ENCODE assay signal across 8 cellular contexts in the genomic region with DNA sequence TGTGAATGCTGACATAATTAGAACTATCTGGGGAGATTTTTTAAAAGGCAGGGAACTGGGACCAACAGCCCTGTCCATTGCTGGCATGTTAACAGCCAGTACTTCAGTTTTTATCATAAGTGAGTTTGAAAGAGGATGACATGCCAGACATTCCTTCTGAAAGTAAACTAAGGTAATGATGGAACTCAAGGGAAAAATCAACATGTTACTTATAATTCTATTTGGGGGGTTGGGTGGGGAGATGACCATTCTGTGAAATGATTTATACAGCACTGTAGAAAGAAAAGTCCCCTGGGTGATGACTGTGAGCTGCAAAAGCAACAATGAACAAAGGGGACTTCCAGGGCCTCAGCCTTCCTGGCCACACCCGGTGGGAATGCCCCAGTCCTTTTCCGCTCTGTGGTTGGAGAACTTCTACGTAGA. TPM values are rescaled to one million over a fixed set of nuclear protein-coding genes. Genes with fewer than 3 reads are reported as not detected.
A peak's percentile ranks its signal among the peaks of the same experiment; 100 is the strongest.
DNase-seq lines count a peak whose midpoint lies in the region; ATAC-seq, FAIRE-seq and TF ChIP-seq lines count a peak whose summit lies in the region.

No MANE protein-coding gene starts in this region.

- no peaks in the 10 kb centered on the region for H3K9me3 Mint-ChIP-seq in activated CD4-positive, alpha-beta T cell treated with anti-CD3 and anti-CD28 coated beads for 36 hours (ENCODE audit: low read depth)

- no peaks in the 10 kb centered on the region for H3K9me3 ChIP-seq in mucosa of descending colon

- no peak overlapping the region for H3K4me3 Mint-ChIP-seq in activated CD4-positive, alpha-beta T cell treated with anti-CD3 and anti-CD28 coated beads for 36 hours

- peak; percentile 91 for ATAC-seq in activated CD4-positive, alpha-beta T cell treated with anti-CD3 and anti-CD28 coated beads for 36 hours
- ATAC-seq in HG03520 (IDR thresholded peaks at IDR 0.05; ENCODE audit: unreplicated experiment) (peak; percentile 61), mucosa of descending colon (peak; percentile 91)

- no peaks in the 10 kb centered on the region for H3K27me3 ChIP-seq in bronchial epithelial cell (ENCODE audit: control insufficient read depth, insufficient read depth, low read length)

- CTCF ChIA-PET in activated CD4-positive, alpha-beta T cell treated with anti-CD3 and anti-CD28 coated beads for 36 hours (lab: Charles Lee), result interaction anchor here (0.6 to 0.7 kb wide), 2 partner anchors 25 to 297 kb away, joined by 3 read pairs; no protein-coding TSS in a partner anchor

- no peaks in the 10 kb centered on the region for H3K4me1 ChIP-seq in mucosa of descending colon (ENCODE audit: low read depth)

- peak overlapping the region; percentile 67 for H3K27ac Mint-ChIP-seq in activated CD4-positive, alpha-beta T cell treated with anti-CD3 and anti-CD28 coated beads for 36 hours

- intact Hi-C loops in activated CD4-positive, alpha-beta T cell treated with anti-CD3 and anti-CD28 coated beads for 36 hours (cut with DNase I, micrococcal nuclease), result loop anchor here in 1 of 2 experiments (10.0 kb wide), 1 partner anchor 156 kb away; a partner anchor contains a TSS
- intact Hi-C loops in mucosa of descending colon (cut with DNase I, micrococcal nuclease), result no loop called here

- H3K27me3 Mint-ChIP-seq in activated CD4-positive, alpha-beta T cell treated with anti-CD3 and anti-CD28 coated beads for 36 hours, result peaks cover 7% of the 10 kb centered on the region

- H3K4me1 Mint-ChIP-seq in activated CD4-positive, alpha-beta T cell treated with anti-CD3 and anti-CD28 coated beads for 36 hours, result peaks cover 11% of the 10 kb centered on the region

- no peak for FAIRE-seq in bronchial epithelial cell (lab: Jason Lieb, UNC)

- TF ChIP-seq CTCF in bronchial epithelial cell (IDR thresholded peaks at IDR 0.05; ENCODE audit: insufficient read depth, low read length, severe bottlenecking), result no peak
- no peak for TF ChIP-seq CTCF in mucosa of descending colon (IDR thresholded peaks at IDR 0.05)

- no peaks in the 10 kb centered on the region for H3K36me3 ChIP-seq in bronchial epithelial cell (ENCODE audit: control insufficient read depth, insufficient read depth, low read length)
- no peaks in the 10 kb centered on the region for H3K36me3 ChIP-seq in mucosa of descending colon (ENCODE audit: low read depth)

- peak; percentile 68 for DNase-seq in activated CD4-positive, alpha-beta T cell treated with anti-CD3 and anti-CD28 coated beads for 36 hours
- no peak for DNase-seq in activated CD4-positive, alpha-beta T cell treated with anti-CD3 and anti-CD28 coated beads for 48 hours
- DNase-seq in bronchial epithelial cell (ENCODE audit: low read depth), result peak; percentile 94
- peak in 1 of 3 donors; percentile 59 for DNase-seq in mucosa of descending colon
- DNase-seq in activated effector memory CD4-positive, alpha-beta T cell treated with anti-CD3 and anti-CD28 coated beads, Interleukin-2, amount 50 U/mL, for 16 hours, result no peak
- no peak for DNase-seq in NCI-H2107 treated with DMSO at 0.1 percent for 48 hours (lab: John Stamatoyannopoulos, UW; ENCODE audit: unreplicated experiment)
- no peak for DNase-seq in amygdala (lab: John Stamatoyannopoulos, UW)

- POLR2A ChIA-PET in activated CD4-positive, alpha-beta T cell treated with anti-CD3 and anti-CD28 coated beads for 36 hours (lab: Charles Lee), result no interaction called here

- H3K36me3 Mint-ChIP-seq in activated CD4-positive, alpha-beta T cell treated with anti-CD3 and anti-CD28 coated beads for 36 hours (ENCODE audit: low read depth), result no peaks in the 10 kb centered on the region

- H3K4me3 ChIP-seq in bronchial epithelial cell (ENCODE audit: low read depth, low read length) (no peak overlapping the region), mucosa of descending colon (no peak overlapping the region)

RNA-seq across cellular contexts. Expression of a gene that starts 5.4 kb away (rescaled TPM):
- under 1 TPM; 0.21 to 0.91 TPM for total RNA-seq in activated CD4-positive, alpha-beta T cell treated with anti-CD3 and anti-CD28 coated beads for 36 hours
- 1,014 and 1,840 TPM in 2 replicates for total RNA-seq in bronchial epithelial cell
- 10 to 100 TPM; 16.3 to 36.9 (median 31.0) TPM for total RNA-seq in mucosa of descending colon

Comparison
In these comparisons a context has a peak if more than half of its experiments do, and no peak if none do; other contexts are left out.
1. DNase-seq: peak in activated CD4-positive, alpha-beta T cell treated with anti-CD3 and anti-CD28 coated beads for 36 hours (single experiment) and bronchial epithelial cell (single experiment); none in activated CD4-positive, alpha-beta T cell treated with anti-CD3 and anti-CD28 coated beads for 48 hours (single experiment), activated effector memory CD4-positive, alpha-beta T cell treated with anti-CD3 and anti-CD28 coated beads, Interleukin-2, amount 50 U/mL, for 16 hours (single experiment), NCI-H2107 treated with DMSO at 0.1 percent for 48 hours (single experiment) and amygdala (0 of 56).
2. RNA of a gene that starts 5.4 kb away (total RNA-seq): 1,014 to 1,840 TPM in bronchial epithelial cell; 16.3 to 36.9 TPM in mucosa of descending colon and 0.21 to 0.91 TPM in activated CD4-positive, alpha-beta T cell treated with anti-CD3 and anti-CD28 coated beads for 36 hours; every median in the first group is over 10 times any median in the second.
3. Peak in every context shown above with its lines, with median percentiles within 50 percentile points of each other: ATAC-seq.